In the genomic region with DNA sequence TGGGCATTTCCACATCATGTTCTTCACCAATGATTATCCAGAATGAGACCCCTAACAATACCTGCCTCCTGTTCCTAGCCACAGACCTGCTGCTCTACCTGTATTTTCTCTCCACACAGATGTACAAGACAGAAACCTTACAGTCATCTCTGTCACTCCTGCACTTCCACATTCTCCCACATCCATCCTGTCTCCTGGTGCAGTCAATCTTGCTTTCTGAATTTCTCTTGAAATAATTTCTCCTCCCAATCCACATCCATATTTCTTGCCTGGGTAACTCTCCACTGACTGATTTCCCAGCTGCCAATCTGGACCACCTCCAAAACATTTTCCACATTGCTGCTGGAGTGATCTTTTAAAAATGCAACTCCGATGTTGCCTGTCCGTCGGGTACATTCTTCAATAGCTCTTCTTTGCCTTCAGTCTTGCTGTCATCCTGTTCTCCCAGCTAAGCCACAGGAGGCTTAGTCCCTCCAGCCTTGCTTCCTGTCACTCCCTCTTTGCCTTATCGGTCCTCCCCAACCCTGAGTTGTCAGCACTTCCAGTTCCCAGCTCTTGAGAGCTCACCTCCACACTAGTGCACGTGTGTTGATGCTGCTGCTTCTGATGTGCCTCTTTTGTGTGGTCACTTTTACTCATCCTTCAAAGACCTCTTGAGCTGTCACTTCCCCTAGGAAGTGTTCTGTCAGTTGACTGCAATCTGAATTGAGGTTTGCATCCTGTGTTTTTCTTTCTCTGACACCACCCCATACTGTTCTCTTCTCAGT, we compare ENCODE assay signal across 1 cellular context.
TF ChIP-seq lines count a peak whose summit lies in the region.

No MANE protein-coding gene starts in this region.

TF ChIP-seq in GM12878, 131 proteins besides CTCF, POLR2A, EP300 and RAD21 (continued from another document and continues in another):
- TF ChIP-seq, protein P1, sequence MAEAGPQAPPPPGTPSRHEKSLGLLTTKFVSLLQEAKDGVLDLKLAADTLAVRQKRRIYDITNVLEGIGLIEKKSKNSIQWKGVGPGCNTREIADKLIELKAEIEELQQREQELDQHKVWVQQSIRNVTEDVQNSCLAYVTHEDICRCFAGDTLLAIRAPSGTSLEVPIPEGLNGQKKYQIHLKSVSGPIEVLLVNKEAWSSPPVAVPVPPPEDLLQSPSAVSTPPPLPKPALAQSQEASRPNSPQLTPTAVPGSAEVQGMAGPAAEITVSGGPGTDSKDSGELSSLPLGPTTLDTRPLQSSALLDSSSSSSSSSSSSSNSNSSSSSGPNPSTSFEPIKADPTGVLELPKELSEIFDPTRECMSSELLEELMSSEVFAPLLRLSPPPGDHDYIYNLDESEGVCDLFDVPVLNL (IDR thresholded peaks at IDR 0.05; ENCODE audit: low read depth, low read length), result no peak
- TF ChIP-seq SMARCA5 (IDR thresholded peaks at IDR 0.05) (no peak), ZNF384 (IDR thresholded peaks at IDR 0.05; ENCODE audit: borderline replicate concordance, low read depth, low read length) (no peak), SIX5 (IDR thresholded peaks at IDR 0.05; ENCODE audit: low read depth, low read length, severe bottlenecking) (no peak), ZNF592 (IDR thresholded peaks at IDR 0.05) (no peak), MEF2A (IDR thresholded peaks at IDR 0.05; ENCODE audit: insufficient read depth, low read depth, low read length) (no peak), ZBTB4 (CRISPR knock-in tag; IDR thresholded peaks at IDR 0.05) (no peak), HSF1 (IDR thresholded peaks at IDR 0.05; ENCODE audit: low read depth, low read length) (no peak), SRF (IDR thresholded peaks at IDR 0.05; ENCODE audit: low read depth in 2 of 2, low read length in 2 of 2) (no peak), MTA2 (IDR thresholded peaks at IDR 0.05; ENCODE audit: low read depth) (no peak), ZNF217 (IDR thresholded peaks at IDR 0.05) (no peak), PAX8 (IDR thresholded peaks at IDR 0.05) (no peak), RAD51 (IDR thresholded peaks at IDR 0.05) (no peak), WRNIP1 (IDR thresholded peaks at IDR 0.05; ENCODE audit: borderline replicate concordance, low read depth, low read length) (no peak), POU2F2 (IDR thresholded peaks at IDR 0.05; ENCODE audit: borderline replicate concordance, low read depth, low read length) (no peak), CHD4 (IDR thresholded peaks at IDR 0.05) (no peak), HDGF (IDR thresholded peaks at IDR 0.05) (no peak), TARDBP (IDR thresholded peaks at IDR 0.05; ENCODE audit: borderline replicate concordance) (no peak), ZNF622 (IDR thresholded peaks at IDR 0.05) (no peak), ZNF24 (IDR thresholded peaks at IDR 0.05) (no peak), ATF2 (IDR thresholded peaks at IDR 0.05; ENCODE audit: low read length) (no peak), BHLHE40 (IDR thresholded peaks at IDR 0.05; ENCODE audit: borderline replicate concordance in 1 of 2, low read depth in 2 of 2, low read length in 1 of 2) (peak; percentile 92 to 93), TCF12 (IDR thresholded peaks at IDR 0.05; ENCODE audit: low read depth, low read length) (no peak), ESRRA (IDR thresholded peaks at IDR 0.05; ENCODE audit: low read length) (no peak), ZNF207 (IDR thresholded peaks at IDR 0.05; ENCODE audit: borderline replicate concordance) (no peak), BRCA1 (IDR thresholded peaks at IDR 0.05; ENCODE audit: low read depth, low read length) (no peak), KDM1A (IDR thresholded peaks at IDR 0.05; ENCODE audit: borderline replicate concordance) (no peak; the same call in 1 of the 2 replicates), HDAC2 (IDR thresholded peaks at IDR 0.05) (no peak), YBX1 (IDR thresholded peaks at IDR 0.05) (no peak), JUND (IDR thresholded peaks at IDR 0.05; ENCODE audit: low read depth, low read length) (no peak), NRF1 (conservative IDR thresholded peaks at IDR 0.05; ENCODE audit: low read depth, low read length) (no peak)
- TF ChIP-seq, protein P2, sequence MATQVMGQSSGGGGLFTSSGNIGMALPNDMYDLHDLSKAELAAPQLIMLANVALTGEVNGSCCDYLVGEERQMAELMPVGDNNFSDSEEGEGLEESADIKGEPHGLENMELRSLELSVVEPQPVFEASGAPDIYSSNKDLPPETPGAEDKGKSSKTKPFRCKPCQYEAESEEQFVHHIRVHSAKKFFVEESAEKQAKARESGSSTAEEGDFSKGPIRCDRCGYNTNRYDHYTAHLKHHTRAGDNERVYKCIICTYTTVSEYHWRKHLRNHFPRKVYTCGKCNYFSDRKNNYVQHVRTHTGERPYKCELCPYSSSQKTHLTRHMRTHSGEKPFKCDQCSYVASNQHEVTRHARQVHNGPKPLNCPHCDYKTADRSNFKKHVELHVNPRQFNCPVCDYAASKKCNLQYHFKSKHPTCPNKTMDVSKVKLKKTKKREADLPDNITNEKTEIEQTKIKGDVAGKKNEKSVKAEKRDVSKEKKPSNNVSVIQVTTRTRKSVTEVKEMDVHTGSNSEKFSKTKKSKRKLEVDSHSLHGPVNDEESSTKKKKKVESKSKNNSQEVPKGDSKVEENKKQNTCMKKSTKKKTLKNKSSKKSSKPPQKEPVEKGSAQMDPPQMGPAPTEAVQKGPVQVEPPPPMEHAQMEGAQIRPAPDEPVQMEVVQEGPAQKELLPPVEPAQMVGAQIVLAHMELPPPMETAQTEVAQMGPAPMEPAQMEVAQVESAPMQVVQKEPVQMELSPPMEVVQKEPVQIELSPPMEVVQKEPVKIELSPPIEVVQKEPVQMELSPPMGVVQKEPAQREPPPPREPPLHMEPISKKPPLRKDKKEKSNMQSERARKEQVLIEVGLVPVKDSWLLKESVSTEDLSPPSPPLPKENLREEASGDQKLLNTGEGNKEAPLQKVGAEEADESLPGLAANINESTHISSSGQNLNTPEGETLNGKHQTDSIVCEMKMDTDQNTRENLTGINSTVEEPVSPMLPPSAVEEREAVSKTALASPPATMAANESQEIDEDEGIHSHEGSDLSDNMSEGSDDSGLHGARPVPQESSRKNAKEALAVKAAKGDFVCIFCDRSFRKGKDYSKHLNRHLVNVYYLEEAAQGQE (IDR thresholded peaks at IDR 0.05; ENCODE audit: low read depth, low read length), result no peak
- TF ChIP-seq, protein P3, sequence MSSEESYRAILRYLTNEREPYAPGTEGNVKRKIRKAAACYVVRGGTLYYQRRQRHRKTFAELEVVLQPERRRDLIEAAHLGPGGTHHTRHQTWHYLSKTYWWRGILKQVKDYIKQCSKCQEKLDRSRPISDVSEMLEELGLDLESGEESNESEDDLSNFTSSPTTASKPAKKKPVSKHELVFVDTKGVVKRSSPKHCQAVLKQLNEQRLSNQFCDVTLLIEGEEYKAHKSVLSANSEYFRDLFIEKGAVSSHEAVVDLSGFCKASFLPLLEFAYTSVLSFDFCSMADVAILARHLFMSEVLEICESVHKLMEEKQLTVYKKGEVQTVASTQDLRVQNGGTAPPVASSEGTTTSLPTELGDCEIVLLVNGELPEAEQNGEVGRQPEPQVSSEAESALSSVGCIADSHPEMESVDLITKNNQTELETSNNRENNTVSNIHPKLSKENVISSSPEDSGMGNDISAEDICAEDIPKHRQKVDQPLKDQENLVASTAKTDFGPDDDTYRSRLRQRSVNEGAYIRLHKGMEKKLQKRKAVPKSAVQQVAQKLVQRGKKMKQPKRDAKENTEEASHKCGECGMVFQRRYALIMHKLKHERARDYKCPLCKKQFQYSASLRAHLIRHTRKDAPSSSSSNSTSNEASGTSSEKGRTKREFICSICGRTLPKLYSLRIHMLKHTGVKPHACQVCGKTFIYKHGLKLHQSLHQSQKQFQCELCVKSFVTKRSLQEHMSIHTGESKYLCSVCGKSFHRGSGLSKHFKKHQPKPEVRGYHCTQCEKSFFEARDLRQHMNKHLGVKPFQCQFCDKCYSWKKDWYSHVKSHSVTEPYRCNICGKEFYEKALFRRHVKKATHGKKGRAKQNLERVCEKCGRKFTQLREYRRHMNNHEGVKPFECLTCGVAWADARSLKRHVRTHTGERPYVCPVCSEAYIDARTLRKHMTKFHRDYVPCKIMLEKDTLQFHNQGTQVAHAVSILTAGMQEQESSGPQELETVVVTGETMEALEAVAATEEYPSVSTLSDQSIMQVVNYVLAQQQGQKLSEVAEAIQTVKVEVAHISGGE (CRISPR knock-in tag; IDR thresholded peaks at IDR 0.05), result no peak
- TF ChIP-seq, protein P4, sequence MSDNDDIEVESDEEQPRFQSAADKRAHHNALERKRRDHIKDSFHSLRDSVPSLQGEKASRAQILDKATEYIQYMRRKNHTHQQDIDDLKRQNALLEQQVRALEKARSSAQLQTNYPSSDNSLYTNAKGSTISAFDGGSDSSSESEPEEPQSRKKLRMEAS (IDR thresholded peaks at IDR 0.05; ENCODE audit: low read depth, low read length), result no peak
- TF ChIP-seq, protein P5, sequence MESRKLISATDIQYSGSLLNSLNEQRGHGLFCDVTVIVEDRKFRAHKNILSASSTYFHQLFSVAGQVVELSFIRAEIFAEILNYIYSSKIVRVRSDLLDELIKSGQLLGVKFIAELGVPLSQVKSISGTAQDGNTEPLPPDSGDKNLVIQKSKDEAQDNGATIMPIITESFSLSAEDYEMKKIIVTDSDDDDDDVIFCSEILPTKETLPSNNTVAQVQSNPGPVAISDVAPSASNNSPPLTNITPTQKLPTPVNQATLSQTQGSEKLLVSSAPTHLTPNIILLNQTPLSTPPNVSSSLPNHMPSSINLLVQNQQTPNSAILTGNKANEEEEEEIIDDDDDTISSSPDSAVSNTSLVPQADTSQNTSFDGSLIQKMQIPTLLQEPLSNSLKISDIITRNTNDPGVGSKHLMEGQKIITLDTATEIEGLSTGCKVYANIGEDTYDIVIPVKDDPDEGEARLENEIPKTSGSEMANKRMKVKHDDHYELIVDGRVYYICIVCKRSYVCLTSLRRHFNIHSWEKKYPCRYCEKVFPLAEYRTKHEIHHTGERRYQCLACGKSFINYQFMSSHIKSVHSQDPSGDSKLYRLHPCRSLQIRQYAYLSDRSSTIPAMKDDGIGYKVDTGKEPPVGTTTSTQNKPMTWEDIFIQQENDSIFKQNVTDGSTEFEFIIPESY (IDR thresholded peaks at IDR 0.05), result no peak
